19 cellular contexts compared by ENCODE assay signal in the genomic region with DNA sequence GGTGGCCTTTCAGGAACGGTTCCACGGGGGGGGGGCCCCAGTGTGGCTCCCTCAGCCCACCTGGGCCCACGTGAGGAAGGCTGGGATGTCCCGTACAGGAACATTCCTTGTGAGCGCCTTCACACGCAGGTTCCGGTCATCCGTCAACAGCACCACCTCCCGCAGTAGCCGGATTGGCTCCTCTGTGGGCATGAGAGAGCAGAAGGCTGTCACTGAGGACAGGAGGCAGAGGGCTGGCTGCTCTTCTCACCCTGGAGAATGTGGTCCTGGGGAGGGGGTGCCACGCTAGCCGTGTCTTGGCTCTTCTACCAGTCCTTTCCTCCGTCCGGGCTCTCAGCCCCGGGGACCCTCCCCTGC. TPM values are rescaled to one million over a fixed set of nuclear protein-coding genes. Genes with fewer than 3 reads are reported as not detected.
A peak's percentile ranks its signal among the peaks of the same experiment; 100 is the strongest.
DNase-seq lines count a peak whose midpoint lies in the region; ATAC-seq and TF ChIP-seq lines count a peak whose summit lies in the region.
"Had no signal": no experiment of that assay in that cellular context is flagged by ENCODE, and none has a peak within 500 bp of the region (broad histone marks: within the 10 kb centered on the region; RNA-seq: fewer than 3 reads in every experiment).

No MANE protein-coding gene starts in this region.

- no peaks in the 10 kb centered on the region for H3K27me3 Mint-ChIP-seq in MCF 10A (ENCODE audit: insufficient read depth, unreplicated experiment)

- no peak overlapping the region for H3K4me3 Mint-ChIP-seq in MCF 10A (ENCODE audit: unreplicated experiment)
- H3K4me3 Mint-ChIP-seq: activated T-cell treated with anti-CD3 and anti-CD28 coated beads, Interleukin-2, amount 50 U/mL, for 24 hours; stimulated activated naive B cell treated with anti-CD40 and anti-IgM and Interleukin-4, amounts not matched to agents 10 μg/mL and 1 μg/mL and 100 μg/mL, for 72 hours had no signal

- DNase-seq in breast epithelium (ENCODE audit: low spot score in 2 of 2) (no peak), MCF 10A (ENCODE audit: unreplicated experiment) (no peak), fibroblast of pulmonary artery (ENCODE audit: low read depth) (peak; percentile 24), trophoblast cell (no peak), upper lobe of right lung (no peak), NCI-H1092 treated with DMSO at 0.1 percent for 48 hours (lab: John Stamatoyannopoulos, UW) (no peak), NK-92 (lab: John Stamatoyannopoulos, UW; ENCODE audit: unreplicated experiment) (no peak)
- DNase-seq: activated CD4-positive, alpha-beta T cell treated with anti-CD3 and anti-CD28 coated beads for 48 hours; activated T-cell treated with anti-CD3 and anti-CD28 coated beads, Interleukin-2, amount 50 U/mL, for 24 hours; foreskin melanocyte; Karpas-422; naive thymus-derived CD4-positive, alpha-beta T cell; NCI-H1694 treated with DMSO at 0.1 percent for 48 hours; NCI-H526; retina; stimulated activated naive B cell treated with anti-CD40 and anti-IgM and Interleukin-4, amounts not matched to agents 10 μg/mL and 1 μg/mL and 100 μg/mL, for 72 hours had no signal

- H3K9me3 Mint-ChIP-seq in MCF 10A (ENCODE audit: unreplicated experiment): no peaks in the 10 kb centered on the region
- H3K9me3 Mint-ChIP-seq: activated T-cell treated with anti-CD3 and anti-CD28 coated beads, Interleukin-2, amount 50 U/mL, for 24 hours; naive thymus-derived CD4-positive, alpha-beta T cell; stimulated activated naive B cell treated with anti-CD40 and anti-IgM and Interleukin-4, amounts not matched to agents 10 μg/mL and 1 μg/mL and 100 μg/mL, for 72 hours had no signal

- H3K36me3 ChIP-seq in breast epithelium: no peaks in the 10 kb centered on the region
- H3K36me3 ChIP-seq in trophoblast cell (ENCODE audit: control insufficient read depth in 1 of 2, insufficient read depth in 2 of 2, low read length in 2 of 2): peaks cover 25 to 28% of the 10 kb centered on the region in 2 experiments
- H3K36me3 ChIP-seq in upper lobe of right lung: peaks cover 24% of the 10 kb centered on the region

- H3K79me1 ChIP-seq in trophoblast cell (ENCODE audit: low read length): peaks cover 18% of the 10 kb centered on the region

- ATAC-seq in upper lobe of right lung: no peak
- no peak for ATAC-seq in activated CD4-positive, CD25-positive, alpha-beta regulatory T cell treated with anti-CD3 and anti-CD28 coated beads, Interleukin-2, amount 50 U/mL, for 24 hours
- ATAC-seq: HCT116; naive thymus-derived CD4-positive, alpha-beta T cell; stimulated activated naive B cell treated with anti-CD40 and anti-IgM and Interleukin-4, amounts not matched to agents 10 μg/mL and 1 μg/mL and 100 μg/mL, for 72 hours had no signal

- H3K18ac ChIP-seq in trophoblast cell (ENCODE audit: low read length): no peak overlapping the region

- POLR2A ChIA-PET in MCF 10A (lab: Yijun Ruan, JAX): no interaction called here

- WGBS in trophoblast cell (ENCODE audit: extremely low coverage, insufficient coverage, insufficient read length): no CpG with 5 or more reads among the region's 15 CpGs

- H3K27ac ChIP-seq in breast epithelium: peak overlapping the region; percentile 74 to 89
- no peak overlapping the region for H3K27ac ChIP-seq in trophoblast cell (ENCODE audit: low read depth, low read length)
- H3K27ac ChIP-seq in upper lobe of right lung: peak overlapping the region; percentile 69
- H3K27ac ChIP-seq: HL-60 had no signal

- intact Hi-C loops in breast epithelium (cut with DNase I; ENCODE audit: low total_unique reads) (no loop called here), MCF 10A (cut with micrococcal nuclease) (no loop called here), upper lobe of right lung (cut with DNase I) (no loop called here)

- CTCF ChIA-PET in MCF 10A (lab: Yijun Ruan, JAX): no interaction called here

- H3K14ac ChIP-seq in trophoblast cell (ENCODE audit: low read length): no peak overlapping the region

- no peak for TF ChIP-seq CTCF in breast epithelium (IDR thresholded peaks at IDR 0.05)
- no peak for TF ChIP-seq CTCF in MCF 10A (IDR thresholded peaks at IDR 0.05; ENCODE audit: unreplicated experiment)
- no peak for TF ChIP-seq CTCF in fibroblast of pulmonary artery (IDR thresholded peaks at IDR 0.05; ENCODE audit: low read length, missing control alignments)
- no peak for TF ChIP-seq CTCF in upper lobe of right lung (IDR thresholded peaks at IDR 0.05)

- no peak overlapping the region for H3K4ac ChIP-seq in trophoblast cell (ENCODE audit: low read depth, low read length)

- H3K36me3 Mint-ChIP-seq in MCF 10A (ENCODE audit: insufficient read depth, unreplicated experiment): no peaks in the 10 kb centered on the region

- no peak overlapping the region for H4K12ac ChIP-seq in trophoblast cell (ENCODE audit: low read depth, low read length)

- H3K79me2 ChIP-seq in trophoblast cell (ENCODE audit: control insufficient read depth, insufficient read depth, low read length, poor library complexity): peaks cover 2% of the 10 kb centered on the region

- H4K8ac ChIP-seq in trophoblast cell (ENCODE audit: low read depth, low read length): no peak overlapping the region

- no peak overlapping the region for H2BK12ac ChIP-seq in trophoblast cell (ENCODE audit: low read length)

- H2BK5ac ChIP-seq in trophoblast cell (ENCODE audit: low read depth, low read length, poor library complexity): no peak overlapping the region

- H2AFZ ChIP-seq in trophoblast cell (ENCODE audit: insufficient read depth, low read length, poor library complexity): no peak overlapping the region

- H3K27ac Mint-ChIP-seq in MCF 10A (ENCODE audit: low read depth, unreplicated experiment): no peak overlapping the region
- H3K27ac Mint-ChIP-seq: stimulated activated naive B cell treated with anti-CD40 and anti-IgM and Interleukin-4, amounts not matched to agents 10 μg/mL and 1 μg/mL and 100 μg/mL, for 72 hours had no signal

- no peaks in the 10 kb centered on the region for H3K27me3 ChIP-seq in breast epithelium
- peaks cover 31% of the 10 kb centered on the region for H3K27me3 ChIP-seq in trophoblast cell (ENCODE audit: insufficient read depth, low read length)
- H3K27me3 ChIP-seq in upper lobe of right lung: no peaks in the 10 kb centered on the region

- H3K4me1 ChIP-seq in breast epithelium (peaks cover 0 to under 1% of the 10 kb centered on the region in 2 donors), trophoblast cell (ENCODE audit: control insufficient read depth in 1 of 2, insufficient read depth in 2 of 2, low read length in 2 of 2) (peaks cover 50 to 57% of the 10 kb centered on the region in 2 experiments), upper lobe of right lung (peaks cover 63% of the 10 kb centered on the region)

- H2AK5ac ChIP-seq in trophoblast cell (ENCODE audit: low read length): peak overlapping the region; percentile 13

- H3K4me1 Mint-ChIP-seq in MCF 10A (ENCODE audit: insufficient read depth, unreplicated experiment): no peaks in the 10 kb centered on the region

- no peak for TF ChIP-seq POLR2A in breast epithelium (IDR thresholded peaks at IDR 0.05)

- no peak overlapping the region for H3K23ac ChIP-seq in trophoblast cell (ENCODE audit: low read length)

- no TSS peak for BruUV-seq in MCF 10A (replicated peaks; lab: Mats Ljungman, UMichigan)

- no peak overlapping the region for H2BK120ac ChIP-seq in trophoblast cell (ENCODE audit: insufficient read depth, low read length, poor library complexity)

- H3K9me3 ChIP-seq in breast epithelium (no peaks in the 10 kb centered on the region), trophoblast cell (ENCODE audit: insufficient read depth, low read depth, low read length) (peaks cover 16% of the 10 kb centered on the region), upper lobe of right lung (no peaks in the 10 kb centered on the region)

- H3K4me3 ChIP-seq in breast epithelium (peak overlapping the region in 1 of 3 donors; percentile 19), fibroblast of pulmonary artery (replicated peaks; ENCODE audit: low read depth, low read length) (no peak overlapping the region), trophoblast cell (ENCODE audit: low read depth, low read length) (no peak overlapping the region), upper lobe of right lung (no peak overlapping the region)

- no peak overlapping the region for H3K9ac ChIP-seq in trophoblast cell (ENCODE audit: low read length)

- H3K4me2 ChIP-seq in trophoblast cell (ENCODE audit: low read length): no peak overlapping the region

- H4K91ac ChIP-seq in trophoblast cell (ENCODE audit: low read depth, low read length): peak overlapping the region; percentile 5

RNA-seq across cellular contexts. Expression of a gene that starts 6.5 kb away (rescaled TPM):
- total RNA-seq in breast epithelium (10 to 100 TPM; 12.6 to 16.4 (median 12.7) TPM), MCF 10A (2022) (0.59 and 1.0 TPM in 2 replicates), upper lobe of right lung (20.8 TPM)
- polyA plus RNA-seq in trophoblast cell (2013): 1.4 and 1.7 TPM in 2 replicates

RNA-seq across cellular contexts. Expression of a gene that starts 19.6 kb away (rescaled TPM):
- total RNA-seq in breast epithelium (10 to 100 TPM; 24.3 to 35.4 (median 32.5) TPM), MCF 10A (2022) (28.8 and 33.5 TPM in 2 replicates), upper lobe of right lung (21.4 TPM)
- polyA plus RNA-seq in trophoblast cell (2013): 40.2 and 44.9 TPM in 2 replicates

RNA-seq across cellular contexts. Expression of a gene that starts 31.5 kb away (rescaled TPM):
- total RNA-seq in breast epithelium (10 to 100 TPM; 28.3 to 66.6 (median 55.7) TPM), MCF 10A (2022) (29.7 and 45.2 TPM in 2 replicates), upper lobe of right lung (47.8 TPM)
- polyA plus RNA-seq in trophoblast cell (2013): 15.0 and 15.8 TPM in 2 replicates

RNA-seq across cellular contexts. Expression of a gene that starts 36.3 kb away (rescaled TPM):
- 10 to 100 TPM in 2 of 3 donors, 1 to 10 TPM in 1; 3.8 to 19.6 (median 14.1) TPM for total RNA-seq in breast epithelium
- 2.9 and 3.6 TPM in 2 replicates for total RNA-seq in MCF 10A (2022)
- polyA plus RNA-seq in trophoblast cell (2013): 0.55 and 0.57 TPM in 2 replicates
- 4.3 TPM for total RNA-seq in upper lobe of right lung
